ENCODE assay signal across 1 cellular context in genomic region chr1:12013317-12013588, GRCh38.
TF ChIP-seq lines count a peak whose summit lies in the region.

No MANE protein-coding gene starts in this region.

TF ChIP-seq in K562, 482 proteins besides CTCF, POLR2A, EP300 and RAD21:
- peak; percentile 14; the same call in 1 of the 2 replicates for TF ChIP-seq GABPB1 (CRISPR knock-in tag; IDR thresholded peaks at IDR 0.05)
- peak; percentile 46; the same call in 1 of the 2 replicates for TF ChIP-seq POLR2H (tag; IDR thresholded peaks at IDR 0.05; ENCODE audit: low read depth)
- TF ChIP-seq CBX8 (IDR thresholded peaks at IDR 0.05; ENCODE audit: borderline replicate concordance, extremely low read depth, low read depth, low read length, poor library complexity, severe bottlenecking) = no peak
- TF ChIP-seq, protein P1, sequence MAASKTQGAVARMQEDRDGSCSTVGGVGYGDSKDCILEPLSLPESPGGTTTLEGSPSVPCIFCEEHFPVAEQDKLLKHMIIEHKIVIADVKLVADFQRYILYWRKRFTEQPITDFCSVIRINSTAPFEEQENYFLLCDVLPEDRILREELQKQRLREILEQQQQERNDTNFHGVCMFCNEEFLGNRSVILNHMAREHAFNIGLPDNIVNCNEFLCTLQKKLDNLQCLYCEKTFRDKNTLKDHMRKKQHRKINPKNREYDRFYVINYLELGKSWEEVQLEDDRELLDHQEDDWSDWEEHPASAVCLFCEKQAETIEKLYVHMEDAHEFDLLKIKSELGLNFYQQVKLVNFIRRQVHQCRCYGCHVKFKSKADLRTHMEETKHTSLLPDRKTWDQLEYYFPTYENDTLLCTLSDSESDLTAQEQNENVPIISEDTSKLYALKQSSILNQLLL (CRISPR knock-in tag; IDR thresholded peaks at IDR 0.05; ENCODE audit: borderline replicate concordance) = no peak
- 0 out of 2 replicates have a peak, but pooled peaks have one; percentile 45 for TF ChIP-seq MAFG (tag; conservative IDR thresholded peaks at IDR 0.05)
- peak; percentile 74 for TF ChIP-seq C11orf30 (IDR thresholded peaks at IDR 0.05; ENCODE audit: low read depth)
- 0 out of 2 replicates have a peak, but pooled peaks have one; percentile 19 for TF ChIP-seq MAFF (IDR thresholded peaks at IDR 0.05; ENCODE audit: low read length)
- TF ChIP-seq ZNF316 (IDR thresholded peaks at IDR 0.05) = peak; percentile 78
TF ChIP-seq in K562: peak in this region for 6.
